24 cellular contexts compared by ENCODE assay signal in the genomic region with DNA sequence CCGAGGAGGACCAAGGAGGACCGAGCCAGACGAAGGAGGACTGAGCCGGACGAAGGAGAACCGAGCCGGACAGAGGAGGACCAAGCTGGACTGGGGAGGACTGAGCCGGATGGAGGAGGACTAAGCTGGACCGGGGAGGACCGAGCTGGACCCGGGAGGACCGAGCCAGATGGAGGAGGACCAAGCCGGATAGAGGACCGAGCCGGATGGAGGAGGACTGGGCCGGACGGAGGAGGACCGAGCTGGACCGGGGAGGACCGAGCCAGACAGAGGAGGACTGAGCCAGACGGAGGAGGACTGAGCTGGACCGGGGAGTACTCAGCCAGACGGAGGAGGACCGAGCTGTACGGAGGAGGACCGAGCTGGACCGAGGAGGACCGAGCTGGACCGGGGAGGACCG. TPM values are rescaled to one million over a fixed set of nuclear protein-coding genes. Genes with fewer than 3 reads are reported as not detected.
A peak's percentile ranks its signal among the peaks of the same experiment; 100 is the strongest.
DNase-seq lines count a peak whose midpoint lies in the region; ATAC-seq and TF ChIP-seq lines count a peak whose summit lies in the region.
"Had no signal": no experiment of that assay in that cellular context is flagged by ENCODE, and none has a peak within 500 bp of the region (broad histone marks: within the 10 kb centered on the region; RNA-seq: fewer than 3 reads in every experiment).

No MANE protein-coding gene starts in this region.

- peaks cover 0 to 3% (median 0%) of the 10 kb centered on the region in 5 experiments for H3K9me3 Mint-ChIP-seq in brain
- H3K9me3 Mint-ChIP-seq: stimulated activated naive CD8-positive, alpha-beta T cell treated with anti-CD3 and anti-CD28 coated beads, Interleukin-15, Interleukin-2, amounts not matched to agents 100 ng/mL and 50 ng/mL, for 24 hours had no signal

- DNase-seq in DND-41 (no peak), AML-193 (lab: John Stamatoyannopoulos, UW) (no peak)
- DNase-seq in stimulated activated CD4-positive, alpha-beta T cell treated with anti-CD3 and anti-CD28 coated beads, Interleukin-2, amount 100 ng/mL, for 24 hours = no peak
- DNase-seq: activated CD4-positive, alpha-beta T cell treated with anti-CD3 and anti-CD28 coated beads for 36 hours; activated CD8-positive, alpha-beta memory T cell treated with anti-CD3 and anti-CD28 coated beads for 24 hours; activated effector memory CD4-positive, alpha-beta T cell treated with anti-CD3 and anti-CD28 coated beads, Interleukin-2, amount 50 U/mL, for 16 hours; brain microvascular endothelial cell; C1 segment of cervical spinal cord; heart left ventricle; IMR-90; NCI-H1048; NCI-H1930; NCI-H524 treated with DMSO at 0.1 percent for 48 hours; PC-3; psoas muscle; SHP77; thyroid gland had no signal

- H3K4me3 ChIP-seq in DND-41 (ENCODE audit: low read depth in 1 of 2, low read length in 2 of 2) (no peak overlapping the region), muscle layer of colon (ENCODE audit: low read depth in 1 of 2, low read length in 2 of 2) (peak overlapping the region in 1 of 2 donors; percentile 70), stomach smooth muscle (ENCODE audit: low read length in 2 of 2) (peak overlapping the region in 1 of 2 donors; percentile 60)
- H3K4me3 ChIP-seq: psoas muscle, thyroid gland had no signal

- H3K27ac ChIP-seq in DND-41 (ENCODE audit: low read length) (no peak overlapping the region), muscle layer of colon (ENCODE audit: low read depth, low read length) (peak overlapping the region; percentile 37), stomach smooth muscle (ENCODE audit: low read length) (peak overlapping the region; percentile 84)
- H3K27ac ChIP-seq: brain microvascular endothelial cell, epithelial cell of prostate, psoas muscle, thyroid gland had no signal

- H3K36me3 ChIP-seq in DND-41 (ENCODE audit: insufficient read depth, low read length) = peaks cover 5% of the 10 kb centered on the region; the same call in 1 of the 2 replicates
- H3K36me3 ChIP-seq in muscle layer of colon (ENCODE audit: insufficient read depth, low read length) = peaks cover 10% of the 10 kb centered on the region
- peaks cover 0 to 3% of the 10 kb centered on the region in 2 donors for H3K36me3 ChIP-seq in stomach smooth muscle (ENCODE audit: control insufficient read depth in 2 of 2, insufficient read depth in 2 of 2, low read length in 2 of 2)
- H3K36me3 ChIP-seq: thyroid gland had no signal

- H3K4me2 ChIP-seq in DND-41 (ENCODE audit: insufficient read depth, low read length) = 0 out of 2 replicates have a peak overlapping the region, but pooled peaks have one; percentile 99

- peaks cover 15% of the 10 kb centered on the region for H3K36me3 Mint-ChIP-seq in brain

- TF ChIP-seq CTCF in DND-41 (IDR thresholded peaks at IDR 0.05; ENCODE audit: borderline replicate concordance, extremely low read depth, low read length, poor library complexity, severe bottlenecking) (no peak), brain (conservative IDR thresholded peaks at IDR 0.05) (no peak)

- H3K9ac ChIP-seq in DND-41 (ENCODE audit: low read depth, low read length) (no peak overlapping the region), muscle layer of colon (ENCODE audit: low read length) (peak overlapping the region; percentile 14), stomach smooth muscle (ENCODE audit: low read length in 2 of 2) (peak overlapping the region in 1 of 2 donors; percentile 70)

- H3K4me3 Mint-ChIP-seq in brain = peak overlapping the region in 2 of 5 experiments; percentile 37 to 90
- H3K4me3 Mint-ChIP-seq: activated CD4-positive, alpha-beta T cell treated with anti-CD3 and anti-CD28 coated beads for 36 hours; stimulated activated naive CD8-positive, alpha-beta T cell treated with anti-CD3 and anti-CD28 coated beads, Interleukin-15, Interleukin-2, amounts not matched to agents 100 ng/mL and 50 ng/mL, for 24 hours had no signal

- no peak for ATAC-seq in DND-41 (ENCODE audit: insufficient read depth, low read depth)
- no peak for ATAC-seq in GM18502 (IDR thresholded peaks at IDR 0.05; ENCODE audit: poor library complexity, unreplicated experiment)
- no peak for ATAC-seq in HG03520 (IDR thresholded peaks at IDR 0.05; ENCODE audit: unreplicated experiment)
- ATAC-seq: activated CD4-positive, alpha-beta T cell treated with anti-CD3 and anti-CD28 coated beads for 36 hours; heart left ventricle; PC-3; psoas muscle had no signal

- H3K79me2 ChIP-seq in DND-41 (ENCODE audit: insufficient read depth, low read length) = peaks cover 76% of the 10 kb centered on the region

- H3K9me3 ChIP-seq in DND-41 (ENCODE audit: insufficient read depth, low read length, severe bottlenecking) (no peaks in the 10 kb centered on the region), muscle layer of colon (ENCODE audit: low read length) (no peaks in the 10 kb centered on the region), stomach smooth muscle (ENCODE audit: control insufficient read depth in 2 of 2, low read length in 2 of 2) (no peaks in the 10 kb centered on the region)
- H3K9me3 ChIP-seq: heart left ventricle, psoas muscle, thyroid gland had no signal

- H3K27me3 Mint-ChIP-seq in brain = peaks cover 8% of the 10 kb centered on the region
- H3K27me3 Mint-ChIP-seq: activated CD4-positive, alpha-beta T cell treated with anti-CD3 and anti-CD28 coated beads for 36 hours; stimulated activated naive CD8-positive, alpha-beta T cell treated with anti-CD3 and anti-CD28 coated beads, Interleukin-15, Interleukin-2, amounts not matched to agents 100 ng/mL and 50 ng/mL, for 24 hours had no signal

- peaks cover 67% of the 10 kb centered on the region for H4K20me1 ChIP-seq in DND-41 (ENCODE audit: insufficient read depth, low read length)

- H3K27me3 ChIP-seq in DND-41 (ENCODE audit: insufficient read depth, low read length, poor library complexity) (no peaks in the 10 kb centered on the region), muscle layer of colon (ENCODE audit: control insufficient read depth in 1 of 2, insufficient read depth in 2 of 2, low read length in 2 of 2) (no peaks in the 10 kb centered on the region), stomach smooth muscle (ENCODE audit: control insufficient read depth in 1 of 2, insufficient read depth in 2 of 2, low read length in 2 of 2) (no peaks in the 10 kb centered on the region)
- H3K27me3 ChIP-seq: brain microvascular endothelial cell, heart left ventricle, thyroid gland had no signal

- peak overlapping the region in 3 of 5 experiments; percentile 28 to 32 (median 29) for H3K27ac Mint-ChIP-seq in brain
- H3K27ac Mint-ChIP-seq: activated CD4-positive, alpha-beta T cell treated with anti-CD3 and anti-CD28 coated beads for 36 hours; stimulated activated naive CD8-positive, alpha-beta T cell treated with anti-CD3 and anti-CD28 coated beads, Interleukin-15, Interleukin-2, amounts not matched to agents 100 ng/mL and 50 ng/mL, for 24 hours had no signal

- peaks cover 27% of the 10 kb centered on the region for H3K4me1 ChIP-seq in DND-41 (ENCODE audit: insufficient read depth, low read length)
- H3K4me1 ChIP-seq in muscle layer of colon (ENCODE audit: insufficient read depth, low read length) = peaks cover 25% of the 10 kb centered on the region
- peaks cover 57% of the 10 kb centered on the region for H3K4me1 ChIP-seq in stomach smooth muscle (ENCODE audit: control insufficient read depth, insufficient read depth, low read length)

- H3K4me1 Mint-ChIP-seq in brain = peaks cover 26% of the 10 kb centered on the region

- H2AFZ ChIP-seq in DND-41 (ENCODE audit: low read depth, low read length) = no peak overlapping the region

RNA-seq across cellular contexts. Expression of a gene that starts 3.2 kb away (rescaled TPM):
- polyA plus RNA-seq in brain (ENCODE audit: insufficient read depth, low read depth, low replicate concordance) = 51.0 TPM

RNA-seq across cellular contexts. Expression of a gene that starts 11.1 kb away (rescaled TPM):
- polyA plus RNA-seq in brain (ENCODE audit: insufficient read depth, low read depth, low replicate concordance) = 3.8 TPM
- polyA plus RNA-seq: IMR-90 had no signal
